Comparison of ENCODE assay signal across 11 cellular contexts in the genomic region with DNA sequence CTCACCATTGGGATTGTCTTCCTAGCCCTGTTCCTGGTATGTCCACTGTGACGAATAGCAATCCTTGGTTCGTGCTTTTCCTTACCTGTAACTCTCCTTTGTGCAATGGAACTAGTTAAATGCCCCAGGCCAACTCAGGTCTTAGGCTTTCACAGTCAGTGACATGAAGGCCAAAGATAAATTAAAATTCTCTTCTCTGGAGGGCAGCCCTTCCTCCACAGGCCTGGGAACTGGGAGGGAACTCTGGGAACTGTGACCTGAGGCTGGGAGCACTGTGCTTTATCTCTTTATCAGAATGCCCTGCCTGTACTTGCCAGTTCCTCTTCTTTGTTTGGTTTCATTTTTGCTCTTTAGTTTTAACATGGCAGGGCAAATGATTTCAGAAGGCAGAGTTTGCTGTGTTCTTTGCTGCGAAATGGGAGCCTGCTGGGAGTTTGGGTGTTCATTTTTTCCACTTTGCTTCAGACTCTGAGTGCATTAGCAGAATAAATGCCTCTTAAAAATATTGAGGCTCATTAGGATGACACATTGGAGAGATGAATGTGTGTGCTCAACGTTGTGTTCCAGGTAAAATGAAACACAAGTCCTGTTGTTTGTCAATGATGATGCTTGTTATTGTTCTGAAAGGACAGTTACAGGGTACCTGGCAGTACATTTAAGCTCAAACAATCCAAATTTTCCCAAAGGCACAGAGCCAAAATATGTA.
DNase-seq lines count a peak whose midpoint lies in the region; ATAC-seq and TF ChIP-seq lines count a peak whose summit lies in the region.
"Had no signal": no experiment of that assay in that cellular context is flagged by ENCODE, and none has a peak within 500 bp of the region (broad histone marks: within the 10 kb centered on the region; RNA-seq: fewer than 3 reads in every experiment).

No MANE protein-coding gene starts in this region.

- H3K27ac ChIP-seq in OCI-LY3 (ENCODE audit: low read length) (no peak overlapping the region), right atrium auricular region (no peak overlapping the region), psoas muscle (no peak overlapping the region)
- H3K27ac ChIP-seq: gastrocnemius medialis had no signal

- H4K20me1 ChIP-seq in OCI-LY3 (ENCODE audit: insufficient read depth, low read length): no peaks in the 10 kb centered on the region

- H3K4me3 ChIP-seq in OCI-LY3 (ENCODE audit: low read length) (no peak overlapping the region), mucosa of descending colon (no peak overlapping the region), right atrium auricular region (no peak overlapping the region), psoas muscle (no peak overlapping the region)
- H3K4me3 ChIP-seq: gastrocnemius medialis had no signal

- H3K9ac ChIP-seq in OCI-LY3 (ENCODE audit: low read length): no peak overlapping the region

- ATAC-seq in GM18868 (IDR thresholded peaks at IDR 0.05; ENCODE audit: unreplicated experiment) (peak; percentile 82), HG02759 (IDR thresholded peaks at IDR 0.05; ENCODE audit: unreplicated experiment) (peak; percentile 57), mucosa of descending colon (peak; percentile 89), sciatic nerve (no peak), psoas muscle (no peak)
- ATAC-seq: gastrocnemius medialis; naive thymus-derived CD4-positive, alpha-beta T cell had no signal

- H3K36me3 ChIP-seq in OCI-LY3 (replicated peaks; ENCODE audit: low read depth, low read length) (no peaks in the 10 kb centered on the region), mucosa of descending colon (ENCODE audit: low read depth) (no peaks in the 10 kb centered on the region), right atrium auricular region (no peaks in the 10 kb centered on the region), psoas muscle (ENCODE audit: insufficient read depth in 1 of 2, low read depth in 1 of 2) (no peaks in the 10 kb centered on the region)
- H3K36me3 ChIP-seq: gastrocnemius medialis had no signal

- WGBS in psoas muscle, 3 donors: 79 to 85% (median 84%) methylated on average over 4 of the region's 4 CpGs

- no peaks in the 10 kb centered on the region for H3K27me3 ChIP-seq in OCI-LY3 (ENCODE audit: low read depth, low read length)
- H3K27me3 ChIP-seq in right atrium auricular region: no peaks in the 10 kb centered on the region
- H3K27me3 ChIP-seq in psoas muscle (ENCODE audit: insufficient read depth in 3 of 3, low read length in 2 of 3): no peaks in the 10 kb centered on the region
- H3K27me3 ChIP-seq: gastrocnemius medialis had no signal

- intact Hi-C loops in mucosa of descending colon (cut with DNase I, micrococcal nuclease) (no loop called here), sciatic nerve (cut with DNase I) (no loop called here), psoas muscle (cut with DNase I) (no loop called here)

- H3K4me1 ChIP-seq in OCI-LY3 (ENCODE audit: low read length) (peaks cover 8% of the 10 kb centered on the region), mucosa of descending colon (ENCODE audit: low read depth) (no peaks in the 10 kb centered on the region), right atrium auricular region (peaks cover 0 to 9% of the 10 kb centered on the region in 2 donors), psoas muscle (no peaks in the 10 kb centered on the region)

- DNase-seq in mucosa of descending colon (peak in 2 of 3 donors; percentile 14 to 26), sciatic nerve (ENCODE audit: low spot score) (no peak), right atrium auricular region (ENCODE audit: low spot score) (no peak), psoas muscle (no peak), NCI-H226 (no peak)
- DNase-seq: activated B cell treated with CpG ODN at 0.5 μM for 24 hours; gastrocnemius medialis; naive thymus-derived CD4-positive, alpha-beta T cell had no signal

- TF ChIP-seq CTCF in OCI-LY3 (IDR thresholded peaks at IDR 0.05; ENCODE audit: low read depth, low read length) (no peak), mucosa of descending colon (IDR thresholded peaks at IDR 0.05) (no peak), right atrium auricular region (IDR thresholded peaks at IDR 0.05) (no peak), psoas muscle (IDR thresholded peaks at IDR 0.05) (no peak)

- H3K79me2 ChIP-seq in OCI-LY3 (ENCODE audit: low read length): no peaks in the 10 kb centered on the region

- peak overlapping the region; percentile 50 for H3K4me2 ChIP-seq in OCI-LY3 (ENCODE audit: low read length)

- H3K9me3 ChIP-seq in OCI-LY3 (ENCODE audit: insufficient read depth, low read length) (no peaks in the 10 kb centered on the region), mucosa of descending colon (no peaks in the 10 kb centered on the region), right atrium auricular region (peaks cover 0 to 12% of the 10 kb centered on the region in 2 donors), psoas muscle (peaks cover 10% of the 10 kb centered on the region)

- 0 out of 2 replicates have a peak overlapping the region, but pooled peaks have one; percentile 45 for H2AFZ ChIP-seq in OCI-LY3 (ENCODE audit: low read depth, low read length)

Comparison
In these comparisons a context has a peak if more than half of its experiments do, and no peak if none do; other contexts are left out.
1. ATAC-seq: peak in GM18868 (single experiment), HG02759 (single experiment) and mucosa of descending colon (single experiment); none in sciatic nerve (single experiment) and psoas muscle (0 of 4).
2. DNase-seq: peak in mucosa of descending colon (2 of 3); none in sciatic nerve (single experiment), right atrium auricular region (single experiment), psoas muscle (0 of 2) and NCI-H226 (single experiment).